ENCODE assay signal across 6 cellular contexts in genomic region chr21:36283231-36283622, GRCh38. TPM values are rescaled to one million over a fixed set of nuclear protein-coding genes. Genes with fewer than 3 reads are reported as not detected.
DNase-seq lines count a peak whose midpoint lies in the region; ATAC-seq and TF ChIP-seq lines count a peak whose summit lies in the region.
"Not testable (repeated sequence)": the region's sequence is repeated elsewhere in the genome, so short reads cannot be mapped to it uniquely, and the experiment has no call there.

No MANE protein-coding gene starts in this region.

- H3K9me3 Mint-ChIP-seq in GM23338; activated naive CD8-positive, alpha-beta T cell (ENCODE audit: low read depth); memory B cell: not testable (repeated sequence)

- not testable (repeated sequence) for H4K20me1 ChIP-seq in GM23338 (replicated peaks; ENCODE audit: insufficient read depth); OCI-LY1 (ENCODE audit: insufficient read depth, low read length)

- not testable (repeated sequence) for ATAC-seq in GM23338; memory B cell (ENCODE audit: low read depth)

- H3F3A ChIP-seq in GM23338 (replicated peaks; ENCODE audit: low read depth); OCI-LY1 (ENCODE audit: insufficient read depth, low read length): not testable (repeated sequence)

- H3K9me2 ChIP-seq in GM23338 (ENCODE audit: insufficient read depth); OCI-LY1 (ENCODE audit: low read depth, low read length): not testable (repeated sequence)

- H3K27ac Mint-ChIP-seq in GM23338, result not testable (repeated sequence)
- peak overlapping the region; percentile 28 for H3K27ac Mint-ChIP-seq in activated naive CD8-positive, alpha-beta T cell
- peak overlapping the region; percentile 47 for H3K27ac Mint-ChIP-seq in memory B cell

- not testable (repeated sequence) for H3K27me3 ChIP-seq in GM23338 (ENCODE audit: insufficient read depth); OCI-LY1 (ENCODE audit: insufficient read depth, low read length); SJCRH30; parathyroid adenoma (ENCODE audit: control insufficient read depth, insufficient read depth, low read length)

- not testable (repeated sequence) for DNase-seq in GM23338 (ENCODE audit: low spot score); SJCRH30; memory B cell (ENCODE audit: low spot score in 2 of 2)

- not testable (repeated sequence) for H3K79me2 ChIP-seq in GM23338 (replicated peaks; ENCODE audit: insufficient read depth); OCI-LY1 (ENCODE audit: insufficient read depth, low read length); parathyroid adenoma

- not testable (repeated sequence) for H3K4me3 ChIP-seq in GM23338; OCI-LY1 (ENCODE audit: low read depth, low read length, poor library complexity, severe bottlenecking); SJCRH30; parathyroid adenoma (ENCODE audit: low read depth, low read length)

- not testable (repeated sequence) for H3K4me1 Mint-ChIP-seq in GM23338; activated naive CD8-positive, alpha-beta T cell (ENCODE audit: low read depth); memory B cell

- H3K4me2 ChIP-seq in GM23338; OCI-LY1 (ENCODE audit: low read length); parathyroid adenoma (ENCODE audit: low read length): not testable (repeated sequence)

- not testable (repeated sequence) for H3K27me3 Mint-ChIP-seq in GM23338 (ENCODE audit: insufficient read depth, low read depth, poor library complexity); activated naive CD8-positive, alpha-beta T cell; memory B cell

- not testable (repeated sequence) for H3K36me3 Mint-ChIP-seq in GM23338 (ENCODE audit: low read depth); activated naive CD8-positive, alpha-beta T cell
- peaks cover 38% of the 10 kb centered on the region for H3K36me3 Mint-ChIP-seq in memory B cell

- H3K4me3 Mint-ChIP-seq in GM23338; activated naive CD8-positive, alpha-beta T cell; memory B cell: not testable (repeated sequence)

- H3K36me3 ChIP-seq in GM23338 (ENCODE audit: insufficient read depth); OCI-LY1 (ENCODE audit: insufficient read depth, low read length); SJCRH30; parathyroid adenoma (ENCODE audit: control insufficient read depth, insufficient read depth, low read length): not testable (repeated sequence)

- not testable (repeated sequence) for H3K4me1 ChIP-seq in GM23338 (ENCODE audit: insufficient read depth); parathyroid adenoma
- H3K4me1 ChIP-seq in OCI-LY1 (ENCODE audit: insufficient read depth, low read length, severe bottlenecking) (peaks cover 37% of the 10 kb centered on the region), SJCRH30 (peaks cover 45% of the 10 kb centered on the region)

- H3K9me3 ChIP-seq in OCI-LY1 (ENCODE audit: low read length); SJCRH30 (replicated peaks); parathyroid adenoma (ENCODE audit: control insufficient read depth, low read length): not testable (repeated sequence)

- H3K9ac ChIP-seq in OCI-LY1 (ENCODE audit: low read length); parathyroid adenoma: not testable (repeated sequence)

- not testable (repeated sequence) for H2AFZ ChIP-seq in GM23338; OCI-LY1 (ENCODE audit: low read length); parathyroid adenoma

- not testable (repeated sequence) for TF ChIP-seq CTCF in GM23338 (conservative IDR thresholded peaks at IDR 0.05; ENCODE audit: low read depth in 2 of 2); OCI-LY1 (IDR thresholded peaks at IDR 0.05; ENCODE audit: low read length); parathyroid adenoma (IDR thresholded peaks at IDR 0.05)

- 0 out of 2 replicates have a peak overlapping the region, but pooled peaks have one; percentile 57 for H3K27ac ChIP-seq in GM23338 (ENCODE audit: low read depth)
- peak overlapping the region; percentile 64 for H3K27ac ChIP-seq in OCI-LY1 (ENCODE audit: low read depth, low read length, poor library complexity, severe bottlenecking)
- peak overlapping the region; percentile 78 for H3K27ac ChIP-seq in SJCRH30
- H3K27ac ChIP-seq in parathyroid adenoma, result peak overlapping the region; percentile 57

RNA-seq across cellular contexts. Expression of gene MORC3, which starts 36.8 kb away (rescaled TPM):
- total RNA-seq in GM23338 (2014; rRNA removed; shearing (Covaris generic)), result 22.3 and 25.4 TPM in 2 replicates
- polyA plus RNA-seq in GM23338 (2016; fragmentation: Nextera tagmentation; extraction: Ambion mirVana), result 9.1 and 11.5 TPM in 2 replicates
- total RNA-seq in SJCRH30 (2014; rRNA removed; shearing (Covaris generic)), result 37.3 and 42.9 TPM in 2 replicates
